ENCODE assay signal across 23 cellular contexts in genomic region chr11:77069336-77069968, GRCh38. TPM values are rescaled to one million over a fixed set of nuclear protein-coding genes. Genes with fewer than 3 reads are reported as not detected.
DNase-seq lines count a peak whose midpoint lies in the region; TF ChIP-seq lines count a peak whose summit lies in the region.
"Had no signal": no experiment of that assay in that cellular context is flagged by ENCODE, and none has a peak within 500 bp of the region (broad histone marks: within the 10 kb centered on the region; RNA-seq: fewer than 3 reads in every experiment).

No MANE protein-coding gene starts in this region.

- 67 to 81% (median 74%) methylated on average over 6 of the region's 6 CpGs for WGBS in stomach, 5 donors

- H3K4me3 Mint-ChIP-seq in mesothelial cell of epicardium = peak overlapping the region; percentile 15
- H3K4me3 Mint-ChIP-seq: activated CD4-positive, alpha-beta T cell treated with anti-CD3 and anti-CD28 coated beads, Interleukin-2, amount 10 ng/mL, durations not matched to agents 24 days and 14 days; activated naive CD4-positive, alpha-beta T cell treated with anti-CD3 and anti-CD28 coated beads for 36 hours; stimulated activated naive CD8-positive, alpha-beta T cell treated with anti-CD3 and anti-CD28 coated beads, Interleukin-15, Interleukin-2, amounts not matched to agents 100 ng/mL and 50 ng/mL, for 24 hours had no signal

- intact Hi-C loops in stomach (cut with DNase I; ENCODE audit: low total_unique reads) = no loop called here

- H3K4me1 Mint-ChIP-seq in mesothelial cell of epicardium = peaks cover 29% of the 10 kb centered on the region

- H3K27me3 ChIP-seq in stomach = no peaks in the 10 kb centered on the region
- H3K27me3 ChIP-seq: body of pancreas, esophagus muscularis mucosa, Peyer's patch, uterus had no signal

- peak; percentile 4 for DNase-seq in NCI-H1436 (lab: John Stamatoyannopoulos, UW)
- no peak for DNase-seq in NCI-H1436 treated with DMSO at 0.1 percent for 48 hours (lab: John Stamatoyannopoulos, UW)
- DNase-seq in NCI-H524 treated with DMSO at 0.1 percent for 48 hours (lab: John Stamatoyannopoulos, UW) = peak; percentile 41
- DNase-seq in mesothelial cell of epicardium (ENCODE audit: low spot score in 2 of 2, unreplicated experiment in 2 of 2) = no peak
- no peak for DNase-seq in stomach
- DNase-seq in NCI-H146 (lab: John Stamatoyannopoulos, UW) = no peak
- DNase-seq in NCI-H82 (lab: John Stamatoyannopoulos, UW) = no peak
- no peak for DNase-seq in NCI-H2227 (lab: John Stamatoyannopoulos, UW; ENCODE audit: unreplicated experiment)
- DNase-seq: activated CD4-positive, alpha-beta T cell treated with anti-CD3 and anti-CD28 coated beads, Interleukin-2, amount 10 ng/mL, durations not matched to agents 24 days and 14 days; activated naive CD4-positive, alpha-beta T cell treated with anti-CD3 and anti-CD28 coated beads for 36 hours; activated T-cell treated with anti-CD3 and anti-CD28 coated beads for 4 hours; body of pancreas; NCI-H2081; NCI-H774 had no signal

- H3K27ac ChIP-seq in stomach = peak overlapping the region in 3 of 5 donors; percentile 88 to 95 (median 94)
- H3K27ac ChIP-seq: body of pancreas, esophagus muscularis mucosa, uterus had no signal

- H3K4me3 ChIP-seq in stomach = peak overlapping the region in 1 of 4 donors; percentile 81
- H3K4me3 ChIP-seq: body of pancreas, esophagus muscularis mucosa, uterus had no signal

- H3K36me3 Mint-ChIP-seq in mesothelial cell of epicardium = no peaks in the 10 kb centered on the region

- no peak for TF ChIP-seq POLR2A in stomach (IDR thresholded peaks at IDR 0.05)

- H3K9me3 Mint-ChIP-seq in mesothelial cell of epicardium = no peaks in the 10 kb centered on the region
- H3K9me3 Mint-ChIP-seq: activated CD4-positive, alpha-beta T cell treated with anti-CD3 and anti-CD28 coated beads, Interleukin-2, amount 10 ng/mL, durations not matched to agents 24 days and 14 days; activated naive CD4-positive, alpha-beta T cell treated with anti-CD3 and anti-CD28 coated beads for 36 hours; stimulated activated naive CD8-positive, alpha-beta T cell treated with anti-CD3 and anti-CD28 coated beads, Interleukin-15, Interleukin-2, amounts not matched to agents 100 ng/mL and 50 ng/mL, for 24 hours had no signal

- H3K36me3 ChIP-seq in stomach = no peaks in the 10 kb centered on the region
- H3K36me3 ChIP-seq: esophagus muscularis mucosa, Peyer's patch, uterus had no signal

- no peak overlapping the region for H3K27ac Mint-ChIP-seq in mesothelial cell of epicardium
- H3K27ac Mint-ChIP-seq: activated CD4-positive, alpha-beta T cell treated with anti-CD3 and anti-CD28 coated beads, Interleukin-2, amount 10 ng/mL, durations not matched to agents 24 days and 14 days; activated naive CD4-positive, alpha-beta T cell treated with anti-CD3 and anti-CD28 coated beads for 36 hours; stimulated activated naive CD8-positive, alpha-beta T cell treated with anti-CD3 and anti-CD28 coated beads, Interleukin-15, Interleukin-2, amounts not matched to agents 100 ng/mL and 50 ng/mL, for 24 hours had no signal

- peaks cover 43 to 84% (median 78%) of the 10 kb centered on the region in 4 donors for H3K4me1 ChIP-seq in stomach

- no peaks in the 10 kb centered on the region for H3K27me3 Mint-ChIP-seq in mesothelial cell of epicardium (ENCODE audit: low read depth)
- H3K27me3 Mint-ChIP-seq: stimulated activated naive CD8-positive, alpha-beta T cell treated with anti-CD3 and anti-CD28 coated beads, Interleukin-15, Interleukin-2, amounts not matched to agents 100 ng/mL and 50 ng/mL, for 24 hours had no signal

- H3K9me3 ChIP-seq in stomach = no peaks in the 10 kb centered on the region
- H3K9me3 ChIP-seq: body of pancreas, esophagus muscularis mucosa, Peyer's patch, uterus had no signal

- TF ChIP-seq EP300 in stomach (IDR thresholded peaks at IDR 0.05) = no peak

- TF ChIP-seq CTCF in mesothelial cell of epicardium (IDR thresholded peaks at IDR 0.05; ENCODE audit: unreplicated experiment) = no peak
- TF ChIP-seq CTCF in stomach (IDR thresholded peaks at IDR 0.05) = no peak

RNA-seq across cellular contexts. Expression of gene CAPN5, which starts 2.7 kb away (rescaled TPM):
- total RNA-seq in mesothelial cell of epicardium = 16.1 to 18.3 TPM (median 16.5 TPM) in 3 replicates
- 100 to 1,000 TPM in 2 of 5 donors, 10 to 100 TPM in 3; 36.4 to 110 (median 86.2) TPM for total RNA-seq in stomach
- polyA plus RNA-seq in stomach = 10 to 100 TPM; 10.0 to 53.0 (median 21.7) TPM

RNA-seq across cellular contexts. Expression of gene OMP, which starts 33.2 kb away (rescaled TPM):
- 0.80 to 1.5 TPM (median 1.4 TPM) in 3 replicates for total RNA-seq in mesothelial cell of epicardium
- 10 to 100 TPM in 3 of 5 donors, 1 to 10 TPM in 1, not detected in 1; 2.6 to 63.7 (median 28.3) TPM for total RNA-seq in stomach
- 1 to 10 TPM in 1 of 3 donors, not detected in 2; 1.1 TPM for polyA plus RNA-seq in stomach
- total RNA-seq: A673; activated CD4-positive, alpha-beta T cell treated with anti-CD3 and anti-CD28 coated beads, Interleukin-2, amount 10 ng/mL, durations not matched to agents 24 days and 14 days; activated naive CD4-positive, alpha-beta T cell treated with anti-CD3 and anti-CD28 coated beads for 36 hours; body of pancreas; esophagus muscularis mucosa; glomerular endothelial cell; myocyte had no signal

RNA-seq across cellular contexts. Expression of gene B3GNT6, which starts 35.3 kb away (rescaled TPM):
- total RNA-seq in mesothelial cell of epicardium = not detected in 3 replicates
- total RNA-seq in stomach = 100 to 1,000 TPM in 1 of 5 donors, 10 to 100 TPM in 4; 14.5 to 164 (median 61.3) TPM
- polyA plus RNA-seq in stomach = 1 to 10 TPM in 2 of 3 donors, under 1 TPM in 1; 0.55 to 5.3 (median 3.1) TPM
- total RNA-seq: A673; activated CD4-positive, alpha-beta T cell treated with anti-CD3 and anti-CD28 coated beads, Interleukin-2, amount 10 ng/mL, durations not matched to agents 24 days and 14 days; activated naive CD4-positive, alpha-beta T cell treated with anti-CD3 and anti-CD28 coated beads for 36 hours; body of pancreas; glomerular endothelial cell; liver; myocyte; renal cortical epithelial cell had no signal
- polyA plus RNA-seq: liver had no signal

RNA-seq across cellular contexts. Expression of gene MYO7A, which starts 58.6 kb away (rescaled TPM):
- total RNA-seq in mesothelial cell of epicardium (1.8 to 2.4 TPM (median 2.2 TPM) in 3 replicates), stomach (10 to 100 TPM in 1 of 5 donors, 1 to 10 TPM in 4; 2.6 to 29.2 (median 4.8) TPM)
- 1 to 10 TPM; 1.4 to 4.0 (median 2.3) TPM for polyA plus RNA-seq in stomach
- total RNA-seq: A673; activated naive CD4-positive, alpha-beta T cell treated with anti-CD3 and anti-CD28 coated beads for 36 hours had no signal

Comparison
In these comparisons a context has a peak if more than half of its experiments do, and no peak if none do; other contexts are left out.
1. DNase-seq: peak in NCI-H1436 (single experiment) and NCI-H524 treated with DMSO at 0.1 percent for 48 hours (single experiment); none in NCI-H1436 treated with DMSO at 0.1 percent for 48 hours (single experiment), mesothelial cell of epicardium (0 of 2), stomach (single experiment), NCI-H146 (single experiment), NCI-H82 (single experiment) and NCI-H2227 (single experiment).
2. RNA of gene B3GNT6, which starts 35.3 kb away (total RNA-seq): 14.5 to 164 TPM in stomach; not detected in mesothelial cell of epicardium; every median in the first group is over 10 times any median in the second.